In the genomic region with DNA sequence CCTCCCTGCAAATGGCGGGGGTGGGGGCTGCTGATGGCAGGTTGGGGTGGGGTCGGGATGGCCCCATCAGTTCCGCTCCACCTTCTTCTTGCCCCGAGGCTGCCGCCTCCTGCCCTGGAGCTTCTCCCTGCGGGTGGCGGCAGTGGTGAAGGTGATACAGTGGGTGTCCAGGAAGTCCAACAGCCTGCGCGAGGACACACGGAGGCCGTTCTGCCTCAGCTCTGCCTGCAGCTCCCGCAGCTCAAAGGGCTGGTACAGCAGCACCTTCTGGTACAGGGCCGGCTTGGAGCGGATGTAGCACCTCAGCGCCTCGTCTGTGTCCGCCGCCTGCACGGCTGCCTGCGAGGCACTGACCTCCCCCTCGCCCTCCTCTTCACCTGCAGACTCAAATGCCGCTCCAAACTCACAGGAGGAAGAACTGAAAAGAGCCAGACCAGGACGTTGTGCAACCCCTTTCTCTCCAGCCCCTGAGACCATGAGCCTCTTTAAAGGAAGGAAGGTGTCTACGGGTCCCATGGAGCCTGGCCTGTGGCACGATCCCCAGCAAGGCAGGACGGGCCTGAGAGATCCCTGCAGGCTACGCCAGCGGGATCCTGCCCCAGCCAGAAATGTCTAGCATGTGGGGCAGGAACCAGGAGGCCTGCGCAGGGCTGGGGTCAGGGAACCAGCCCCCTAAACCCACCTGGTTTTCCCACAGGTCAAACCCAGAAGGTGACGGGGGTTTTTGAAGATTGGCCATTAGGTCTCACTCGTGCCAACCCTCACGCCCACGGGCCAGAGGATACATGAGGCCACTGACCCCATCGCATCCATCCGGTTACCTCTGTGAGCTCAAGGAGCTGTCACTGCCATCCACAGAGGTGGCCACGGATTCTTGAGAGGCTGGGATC, we compare ENCODE assay signal across 31 cellular contexts. TPM values are rescaled to one million over a fixed set of nuclear protein-coding genes. Genes with fewer than 3 reads are reported as not detected.
"Had no signal": no experiment of that assay in that cellular context is flagged by ENCODE, and none has a peak within 500 bp of the region (broad histone marks: within the 10 kb centered on the region; RNA-seq: fewer than 3 reads in every experiment).

No MANE protein-coding gene starts in this region.

- H3K4me2 ChIP-seq: hepatocyte, smooth muscle cell had no signal

- H3K9me3 ChIP-seq: esophagus muscularis mucosa, gastroesophageal sphincter, heart left ventricle, left lung, mucosa of descending colon, pancreas, suprapubic skin, thyroid gland, vagina had no signal

- ATAC-seq: foreskin keratinocyte; gastroesophageal sphincter; left lung; mucosa of descending colon; pancreas; sciatic nerve; stimulated activated naive CD8-positive, alpha-beta T cell treated with anti-CD3 and anti-CD28 coated beads, Interleukin-15, amount 100 ng/mL, for 72 hours had no signal

- H3K4me3 ChIP-seq: coronary artery, esophagus muscularis mucosa, gastroesophageal sphincter, heart left ventricle, hepatocyte, left lung, mucosa of descending colon, pancreas, smooth muscle cell, suprapubic skin, thyroid gland, vagina had no signal

- FAIRE-seq: endothelial cell of umbilical vein, kidney, pancreas had no signal

- H3K27me3 Mint-ChIP-seq: naive B cell; stimulated activated naive CD8-positive, alpha-beta T cell treated with anti-CD3 and anti-CD28 coated beads, Interleukin-15, amount 100 ng/mL, for 72 hours had no signal

- H2AFZ ChIP-seq: hepatocyte had no signal

- H3K27ac Mint-ChIP-seq: mesothelial cell of epicardium, naive B cell had no signal

- H3K4me3 Mint-ChIP-seq: mesothelial cell of epicardium; stimulated activated naive CD8-positive, alpha-beta T cell treated with anti-CD3 and anti-CD28 coated beads, Interleukin-15, amount 100 ng/mL, for 72 hours had no signal

- H3K9me3 Mint-ChIP-seq: mesothelial cell of epicardium; naive B cell; stimulated activated naive CD8-positive, alpha-beta T cell treated with anti-CD3 and anti-CD28 coated beads, Interleukin-15, amount 100 ng/mL, for 72 hours had no signal

- H3K27me3 ChIP-seq: foreskin keratinocyte, hepatocyte, pancreas, thyroid gland, vagina had no signal

- H3K79me2 ChIP-seq: hepatocyte had no signal

- H3K27ac ChIP-seq: coronary artery, esophagus muscularis mucosa, foreskin keratinocyte, gastroesophageal sphincter, heart left ventricle, hepatocyte, left lung, pancreas, suprapubic skin, thyroid gland, vagina had no signal

- DNase-seq: dermis blood vessel endothelial cell; effector memory CD4-positive, alpha-beta T cell; foreskin keratinocyte; kidney; mesenchymal stem cell; mucosa of descending colon; naive B cell; occipital lobe; stimulated activated CD4-positive, alpha-beta T cell treated with anti-CD3 and anti-CD28 coated beads, Interleukin-12 subunit alpha, Interleukin-12 subunit beta, amount 100 ng/mL, for 4 hours; stimulated activated CD4-positive, alpha-beta T cell treated with anti-CD3 and anti-CD28 coated beads, Interleukin-1b, Interleukin-23, amount 100 ng/mL, for 48 hours; stimulated activated CD4-positive, alpha-beta T cell treated with anti-CD3 and anti-CD28 coated beads, Interleukin-4, amount 100 ng/mL, for 1 hour; stimulated activated CD8-positive, alpha-beta memory T cell treated with anti-CD3 and anti-CD28 coated beads, Interleukin-4, amount 100 ng/mL, for 48 hours; stimulated activated naive CD4-positive, alpha-beta T cell; stimulated activated naive CD8-positive, alpha-beta T cell treated with anti-CD3 and anti-CD28 coated beads, Interleukin-15, amount 100 ng/mL, for 72 hours; thyroid gland; trophoblast cell had no signal

- H3K36me3 ChIP-seq: pancreas, thyroid gland, vagina had no signal

- H3K4me1 ChIP-seq: foreskin keratinocyte, gastroesophageal sphincter, pancreas, thyroid gland had no signal

- H3K36me3 Mint-ChIP-seq: naive B cell had no signal

RNA-seq across cellular contexts. Expression of a gene that starts 5.3 kb away (rescaled TPM):
- total RNA-seq: epithelial cell of proximal tubule, foreskin keratinocyte, smooth muscle cell had no signal
- polyA plus RNA-seq: fibroblast of lung, foreskin keratinocyte had no signal
